In genomic region chrX:10011261-10011931, GRCh38 we compare ENCODE assay signal across 12 cellular contexts. TPM values are rescaled to one million over a fixed set of nuclear protein-coding genes. Genes with fewer than 3 reads are reported as not detected.
DNase-seq lines count a peak whose midpoint lies in the region; ATAC-seq, FAIRE-seq and TF ChIP-seq lines count a peak whose summit lies in the region.
"Had no signal": no experiment of that assay in that cellular context is flagged by ENCODE, and none has a peak within 500 bp of the region (broad histone marks: within the 10 kb centered on the region; RNA-seq: fewer than 3 reads in every experiment).

No MANE protein-coding gene starts in this region.

- no peak overlapping the region for H3K27ac ChIP-seq in OCI-LY7 (ENCODE audit: low read depth, low read length, poor library complexity, severe bottlenecking)
- no peak overlapping the region for H3K27ac ChIP-seq in thyroid gland
- H3K27ac ChIP-seq: tibial artery had no signal

- POLR2A ChIA-PET in OCI-LY7 (lab: Charles Lee) = interaction anchor here (1.3 to 2.2 kb wide), 3 partner anchors 9 to 100 kb away, joined by 3 to 6 read pairs (median 3); no protein-coding TSS in a partner anchor

- no peak for TF ChIP-seq CTCF in OCI-LY7 (conservative IDR thresholded peaks at IDR 0.05; ENCODE audit: low read length)
- TF ChIP-seq CTCF in neural crest cell (conservative IDR thresholded peaks at IDR 0.05) = no peak
- TF ChIP-seq CTCF in thyroid gland (IDR thresholded peaks at IDR 0.05) = no peak

- H3K79me2 ChIP-seq in OCI-LY7 (ENCODE audit: insufficient read depth, low read depth, low read length) = no peaks in the 10 kb centered on the region

- no peaks in the 10 kb centered on the region for H3K27me3 ChIP-seq in thyroid gland
- H3K27me3 ChIP-seq: tibial artery had no signal

- H3K4me3 Mint-ChIP-seq in central memory CD8-positive, alpha-beta T cell = peak overlapping the region; percentile 48
- H3K4me3 Mint-ChIP-seq in neural crest cell = peak overlapping the region; percentile 50

- H3K36me3 Mint-ChIP-seq in central memory CD8-positive, alpha-beta T cell (ENCODE audit: insufficient read depth) = peaks cover 3% of the 10 kb centered on the region
- no peaks in the 10 kb centered on the region for H3K36me3 Mint-ChIP-seq in neural crest cell (ENCODE audit: low read depth)

- H3K4me2 ChIP-seq in OCI-LY7 (ENCODE audit: low read length) = peak overlapping the region; percentile 46

- H3K27me3 Mint-ChIP-seq in central memory CD8-positive, alpha-beta T cell = no peaks in the 10 kb centered on the region
- no peaks in the 10 kb centered on the region for H3K27me3 Mint-ChIP-seq in neural crest cell (ENCODE audit: low read depth)

- CTCF ChIA-PET in OCI-LY7 (lab: Charles Lee; ENCODE audit: unreplicated experiment) = no interaction called here

- DNase-seq in GM12891 (ENCODE audit: insufficient read length, low spot score) = no peak
- no peak for DNase-seq in OCI-LY7 (ENCODE audit: low spot score)
- no peak for DNase-seq in central memory CD8-positive, alpha-beta T cell (ENCODE audit: low spot score in 2 of 2)
- no peak for DNase-seq in neural crest cell (ENCODE audit: low read depth, low spot score)
- no peak for DNase-seq in thyroid gland
- DNase-seq: tibial artery had no signal

- 0 out of 2 replicates have a peak overlapping the region, but pooled peaks have one; percentile 36 for H2AFZ ChIP-seq in OCI-LY7 (ENCODE audit: low read length)

- ATAC-seq in central memory CD8-positive, alpha-beta T cell (replicated peaks; ENCODE audit: extremely low read depth, poor library complexity, severe bottlenecking) = no peak
- ATAC-seq in SK-N-SH treated with all-trans-retinoic acid at 6 μM for 48 hours (no peak), GM21576 (IDR thresholded peaks at IDR 0.05; ENCODE audit: unreplicated experiment) (no peak), HG03045 (IDR thresholded peaks at IDR 0.05; ENCODE audit: unreplicated experiment) (no peak)
- ATAC-seq: Right ventricle myocardium inferior had no signal

- H3K36me3 ChIP-seq in OCI-LY7 (ENCODE audit: insufficient read depth, low read length) (no peaks in the 10 kb centered on the region), thyroid gland (no peaks in the 10 kb centered on the region)
- H3K36me3 ChIP-seq: tibial artery had no signal

- H3K9me2 ChIP-seq in OCI-LY7 (ENCODE audit: insufficient read depth, low read length) = no peaks in the 10 kb centered on the region

- no TSS peak for BruUV-seq in OCI-LY7 (replicated peaks; lab: Mats Ljungman, UMichigan)

- H3K9me3 Mint-ChIP-seq in central memory CD8-positive, alpha-beta T cell = no peaks in the 10 kb centered on the region
- no peaks in the 10 kb centered on the region for H3K9me3 Mint-ChIP-seq in neural crest cell

- no peaks in the 10 kb centered on the region for H3K9me3 ChIP-seq in OCI-LY7 (ENCODE audit: low read length)
- no peaks in the 10 kb centered on the region for H3K9me3 ChIP-seq in thyroid gland
- H3K9me3 ChIP-seq: tibial artery had no signal

- WGBS in thyroid gland, 2 donors = 49 to 57% methylated on average over 10 of the region's 10 CpGs

- intact Hi-C loops in OCI-LY7 (cut with micrococcal nuclease; ENCODE audit: unreplicated experiment) (no loop called here), thyroid gland (cut with DNase I) (loop anchor here (10.0 kb wide), 1 partner anchor 73 kb away; no protein-coding TSS in a partner anchor)

- H3K4me1 ChIP-seq in OCI-LY7 (ENCODE audit: insufficient read depth, low read length, poor library complexity, severe bottlenecking) (peaks cover 25% of the 10 kb centered on the region), thyroid gland (peaks cover 0 to 3% of the 10 kb centered on the region in 2 donors)

- no peaks in the 10 kb centered on the region for H4K20me1 ChIP-seq in OCI-LY7 (ENCODE audit: insufficient read depth, low read length)

- TF ChIP-seq POLR2A in GM12891 (IDR thresholded peaks at IDR 0.05; ENCODE audit: low read depth, low read length) (no peak), thyroid gland (IDR thresholded peaks at IDR 0.05) (no peak)

- FAIRE-seq in GM12891 (lab: Jason Lieb, UNC) = peak; percentile 66

- peaks cover 10% of the 10 kb centered on the region for H3K4me1 Mint-ChIP-seq in central memory CD8-positive, alpha-beta T cell
- H3K4me1 Mint-ChIP-seq in neural crest cell = peaks cover 25% of the 10 kb centered on the region

- H3K27ac Mint-ChIP-seq in central memory CD8-positive, alpha-beta T cell (ENCODE audit: low read depth) = peak overlapping the region; percentile 63
- peak overlapping the region; percentile 29 for H3K27ac Mint-ChIP-seq in neural crest cell (ENCODE audit: unreplicated experiment)

- H3K4me3 ChIP-seq in OCI-LY7 (ENCODE audit: low read depth, low read length, poor library complexity, severe bottlenecking) (no peak overlapping the region), thyroid gland (replicated peaks in 1 of 3) (no peak overlapping the region)
- H3K4me3 ChIP-seq: skin epidermis, tibial artery had no signal

TF ChIP-seq in GM12891, 5 proteins besides CTCF, POLR2A, EP300 and RAD21:
- no peak for TF ChIP-seq SPI1 (IDR thresholded peaks at IDR 0.05; ENCODE audit: low read depth, low read length)
- TF ChIP-seq TAF1 (IDR thresholded peaks at IDR 0.05; ENCODE audit: low read depth, low read length) = no peak
- no peak for TF ChIP-seq PAX5 (IDR thresholded peaks at IDR 0.05; ENCODE audit: insufficient read depth, low read length, severe bottlenecking)
- no peak for TF ChIP-seq POU2F2 (IDR thresholded peaks at IDR 0.05; ENCODE audit: low read depth, low read length)
- no peak for TF ChIP-seq POLR2AphosphoS5 (IDR thresholded peaks at IDR 0.05; ENCODE audit: low read depth, low read length)
TF ChIP-seq in GM12891: peak in this region for 0.

TF ChIP-seq in SK-N-SH treated with all-trans-retinoic acid at 6 μM for 48 hours, 23 proteins besides CTCF, POLR2A, EP300 and RAD21:
- TF ChIP-seq ISL1 (CRISPR knock-in tag; IDR thresholded peaks at IDR 0.05) (no peak), PATZ1 (CRISPR knock-in tag; IDR thresholded peaks at IDR 0.05; ENCODE audit: borderline replicate concordance) (no peak), GLIS3 (CRISPR knock-in tag; IDR thresholded peaks at IDR 0.05) (no peak), CSDC2 (CRISPR knock-in tag; IDR thresholded peaks at IDR 0.05) (no peak), TCF4 (CRISPR knock-in tag; IDR thresholded peaks at IDR 0.05; ENCODE audit: borderline replicate concordance) (no peak), ZFP30 (CRISPR knock-in tag; IDR thresholded peaks at IDR 0.05) (no peak), PPARA (CRISPR knock-in tag; IDR thresholded peaks at IDR 0.05; ENCODE audit: borderline replicate concordance) (no peak), TOX (CRISPR knock-in tag; IDR thresholded peaks at IDR 0.05; ENCODE audit: borderline replicate concordance) (no peak), SNAI2 (CRISPR knock-in tag; IDR thresholded peaks at IDR 0.05) (no peak), TSHZ2 (CRISPR knock-in tag; IDR thresholded peaks at IDR 0.05) (no peak), ZNF70 (CRISPR knock-in tag; IDR thresholded peaks at IDR 0.05) (no peak), RARB (CRISPR knock-in tag; IDR thresholded peaks at IDR 0.05) (no peak), ZC3H10 (CRISPR knock-in tag; IDR thresholded peaks at IDR 0.05) (no peak), OSR1 (CRISPR knock-in tag; IDR thresholded peaks at IDR 0.05) (no peak)

RNA-seq across cellular contexts. Expression of gene CLDN34, which starts 44.2 kb away (rescaled TPM):
- not detected for polyA plus RNA-seq in GM12891 (2012; ENCODE audit: low read depth, missing spikeins)
- not detected in 2 replicates for total RNA-seq in OCI-LY7 (2014; rRNA removed; shearing (Covaris generic))
- total RNA-seq in OCI-LY7 (2022) (not detected in 2 replicates), neural crest cell (0.30 and 0.33 TPM in 2 replicates), thyroid gland (under 1 TPM in 1 of 4 donors, not detected in 3; 0.67 TPM)
- total RNA-seq: Right ventricle myocardium inferior had no signal
- polyA plus RNA-seq: adipose tissue had no signal
